In genomic region chr2:223957092-223957851, GRCh38 we compare ENCODE assay signal across 1 cellular context.
A peak's percentile ranks its signal among the peaks of the same experiment; 100 is the strongest.
TF ChIP-seq lines count a peak whose summit lies in the region.

Gene MRPL44 (plus strand): TSS chr2:223957463. CDS start chr2:223957473, 10 bp downstream.

TF ChIP-seq in HEK293, 187 proteins besides CTCF, POLR2A, EP300 and RAD21 (continued from another document and continues in another):
- TF ChIP-seq, protein P1, sequence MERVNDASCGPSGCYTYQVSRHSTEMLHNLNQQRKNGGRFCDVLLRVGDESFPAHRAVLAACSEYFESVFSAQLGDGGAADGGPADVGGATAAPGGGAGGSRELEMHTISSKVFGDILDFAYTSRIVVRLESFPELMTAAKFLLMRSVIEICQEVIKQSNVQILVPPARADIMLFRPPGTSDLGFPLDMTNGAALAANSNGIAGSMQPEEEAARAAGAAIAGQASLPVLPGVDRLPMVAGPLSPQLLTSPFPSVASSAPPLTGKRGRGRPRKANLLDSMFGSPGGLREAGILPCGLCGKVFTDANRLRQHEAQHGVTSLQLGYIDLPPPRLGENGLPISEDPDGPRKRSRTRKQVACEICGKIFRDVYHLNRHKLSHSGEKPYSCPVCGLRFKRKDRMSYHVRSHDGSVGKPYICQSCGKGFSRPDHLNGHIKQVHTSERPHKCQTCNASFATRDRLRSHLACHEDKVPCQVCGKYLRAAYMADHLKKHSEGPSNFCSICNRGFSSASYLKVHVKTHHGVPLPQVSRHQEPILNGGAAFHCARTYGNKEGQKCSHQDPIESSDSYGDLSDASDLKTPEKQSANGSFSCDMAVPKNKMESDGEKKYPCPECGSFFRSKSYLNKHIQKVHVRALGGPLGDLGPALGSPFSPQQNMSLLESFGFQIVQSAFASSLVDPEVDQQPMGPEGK (tag by site-specific recombination; IDR thresholded peaks at IDR 0.05) = peak; percentile 95
- TF ChIP-seq KLF16 (tag by site-specific recombination; IDR thresholded peaks at IDR 0.05) (peak; percentile 96), ZNF324 (tag by site-specific recombination; IDR thresholded peaks at IDR 0.05) (peak; percentile 92; the same call in 1 of the 2 replicates), ZBTB17 (tag by site-specific recombination; IDR thresholded peaks at IDR 0.05) (peak; percentile 94), ZNF664 (tag by site-specific recombination; IDR thresholded peaks at IDR 0.05) (0 out of 2 replicates have a peak, but pooled peaks have one; percentile 35), ZNF341 (tag by site-specific recombination; IDR thresholded peaks at IDR 0.05; ENCODE audit: low read depth) (peak; percentile 49), HOXD13 (CRISPR knock-in tag; IDR thresholded peaks at IDR 0.05; ENCODE audit: borderline replicate concordance) (0 out of 2 replicates have a peak, but pooled peaks have one; percentile 57), SALL2 (tag by site-specific recombination; IDR thresholded peaks at IDR 0.05; ENCODE audit: borderline replicate concordance) (no peak; the same call in 1 of the 2 replicates), GLIS1 (tag by site-specific recombination; IDR thresholded peaks at IDR 0.05) (0 out of 2 replicates have a peak, but pooled peaks have one; percentile 15), ZNF174 (tag by site-specific recombination; IDR thresholded peaks at IDR 0.05) (no peak), GLI2 (tag by site-specific recombination; IDR thresholded peaks at IDR 0.05; ENCODE audit: borderline replicate concordance, low read depth) (no peak), GFI1B (tag by site-specific recombination; IDR thresholded peaks at IDR 0.05) (peak; percentile 55; the same call in 1 of the 2 replicates), ZNF292 (tag by site-specific recombination; IDR thresholded peaks at IDR 0.05; ENCODE audit: borderline replicate concordance, low read depth) (no peak), ZSCAN16 (tag by site-specific recombination; IDR thresholded peaks at IDR 0.05) (0 out of 2 replicates have a peak, but pooled peaks have one; percentile 40), ZFP37 (tag by site-specific recombination; IDR thresholded peaks at IDR 0.05) (peak; percentile 97), ZNF169 (tag by site-specific recombination; IDR thresholded peaks at IDR 0.05) (no peak), OVOL3 (tag by site-specific recombination; IDR thresholded peaks at IDR 0.05) (peak; percentile 84), ZNF155 (tag by site-specific recombination; IDR thresholded peaks at IDR 0.05) (no peak), YY2 (tag by site-specific recombination; IDR thresholded peaks at IDR 0.05) (peak; percentile 98), REST (tag by site-specific recombination; IDR thresholded peaks at IDR 0.05) (peak; percentile 63), ZNF449 (tag by site-specific recombination; IDR thresholded peaks at IDR 0.05) (0 out of 2 replicates have a peak, but pooled peaks have one; percentile 29), SCRT2 (tag by site-specific recombination; IDR thresholded peaks at IDR 0.05) (peak; percentile 36; the same call in 1 of the 2 replicates), ZNF549 (tag by site-specific recombination; IDR thresholded peaks at IDR 0.05) (no peak), SETDB1 (IDR thresholded peaks at IDR 0.05; ENCODE audit: insufficient read length, low read length) (no peak), ZNF629 (tag by site-specific recombination; IDR thresholded peaks at IDR 0.05) (peak; percentile 80), OSR2 (tag by site-specific recombination; IDR thresholded peaks at IDR 0.05) (no peak), ZNF558 (tag by site-specific recombination; IDR thresholded peaks at IDR 0.05) (peak; percentile 45; the same call in 1 of the 2 replicates), ZSCAN18 (tag by site-specific recombination; IDR thresholded peaks at IDR 0.05) (peak; percentile 54; the same call in 1 of the 2 replicates), ZNF521 (tag by site-specific recombination; IDR thresholded peaks at IDR 0.05) (no peak), ZNF76 (tag by site-specific recombination; IDR thresholded peaks at IDR 0.05; ENCODE audit: borderline replicate concordance, low read depth) (peak; percentile 88), INSM2 (tag by site-specific recombination; IDR thresholded peaks at IDR 0.05) (peak; percentile 87), ZNF660 (tag by site-specific recombination; IDR thresholded peaks at IDR 0.05) (peak; percentile 98), ZNF707 (tag by site-specific recombination; IDR thresholded peaks at IDR 0.05) (no peak), TRIM28 (IDR thresholded peaks at IDR 0.05; ENCODE audit: borderline replicate concordance, low read length) (0 out of 2 replicates have a peak, but pooled peaks have one; percentile 17), ZNF2 (tag by site-specific recombination; IDR thresholded peaks at IDR 0.05) (peak; percentile 97), ZNF514 (tag by site-specific recombination; IDR thresholded peaks at IDR 0.05) (no peak)
- TF ChIP-seq, protein P2, sequence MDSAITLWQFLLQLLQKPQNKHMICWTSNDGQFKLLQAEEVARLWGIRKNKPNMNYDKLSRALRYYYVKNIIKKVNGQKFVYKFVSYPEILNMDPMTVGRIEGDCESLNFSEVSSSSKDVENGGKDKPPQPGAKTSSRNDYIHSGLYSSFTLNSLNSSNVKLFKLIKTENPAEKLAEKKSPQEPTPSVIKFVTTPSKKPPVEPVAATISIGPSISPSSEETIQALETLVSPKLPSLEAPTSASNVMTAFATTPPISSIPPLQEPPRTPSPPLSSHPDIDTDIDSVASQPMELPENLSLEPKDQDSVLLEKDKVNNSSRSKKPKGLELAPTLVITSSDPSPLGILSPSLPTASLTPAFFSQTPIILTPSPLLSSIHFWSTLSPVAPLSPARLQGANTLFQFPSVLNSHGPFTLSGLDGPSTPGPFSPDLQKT (IDR thresholded peaks at IDR 0.05; ENCODE audit: borderline replicate concordance, low read depth, low read length) = no peak
- TF ChIP-seq, protein P3, sequence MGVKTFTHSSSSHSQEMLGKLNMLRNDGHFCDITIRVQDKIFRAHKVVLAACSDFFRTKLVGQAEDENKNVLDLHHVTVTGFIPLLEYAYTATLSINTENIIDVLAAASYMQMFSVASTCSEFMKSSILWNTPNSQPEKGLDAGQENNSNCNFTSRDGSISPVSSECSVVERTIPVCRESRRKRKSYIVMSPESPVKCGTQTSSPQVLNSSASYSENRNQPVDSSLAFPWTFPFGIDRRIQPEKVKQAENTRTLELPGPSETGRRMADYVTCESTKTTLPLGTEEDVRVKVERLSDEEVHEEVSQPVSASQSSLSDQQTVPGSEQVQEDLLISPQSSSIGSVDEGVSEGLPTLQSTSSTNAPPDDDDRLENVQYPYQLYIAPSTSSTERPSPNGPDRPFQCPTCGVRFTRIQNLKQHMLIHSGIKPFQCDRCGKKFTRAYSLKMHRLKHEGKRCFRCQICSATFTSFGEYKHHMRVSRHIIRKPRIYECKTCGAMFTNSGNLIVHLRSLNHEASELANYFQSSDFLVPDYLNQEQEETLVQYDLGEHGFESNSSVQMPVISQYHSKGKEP (tag by site-specific recombination; IDR thresholded peaks at IDR 0.05) = no peak; the same call in 1 of the 2 replicates
- TF ChIP-seq, protein P4, sequence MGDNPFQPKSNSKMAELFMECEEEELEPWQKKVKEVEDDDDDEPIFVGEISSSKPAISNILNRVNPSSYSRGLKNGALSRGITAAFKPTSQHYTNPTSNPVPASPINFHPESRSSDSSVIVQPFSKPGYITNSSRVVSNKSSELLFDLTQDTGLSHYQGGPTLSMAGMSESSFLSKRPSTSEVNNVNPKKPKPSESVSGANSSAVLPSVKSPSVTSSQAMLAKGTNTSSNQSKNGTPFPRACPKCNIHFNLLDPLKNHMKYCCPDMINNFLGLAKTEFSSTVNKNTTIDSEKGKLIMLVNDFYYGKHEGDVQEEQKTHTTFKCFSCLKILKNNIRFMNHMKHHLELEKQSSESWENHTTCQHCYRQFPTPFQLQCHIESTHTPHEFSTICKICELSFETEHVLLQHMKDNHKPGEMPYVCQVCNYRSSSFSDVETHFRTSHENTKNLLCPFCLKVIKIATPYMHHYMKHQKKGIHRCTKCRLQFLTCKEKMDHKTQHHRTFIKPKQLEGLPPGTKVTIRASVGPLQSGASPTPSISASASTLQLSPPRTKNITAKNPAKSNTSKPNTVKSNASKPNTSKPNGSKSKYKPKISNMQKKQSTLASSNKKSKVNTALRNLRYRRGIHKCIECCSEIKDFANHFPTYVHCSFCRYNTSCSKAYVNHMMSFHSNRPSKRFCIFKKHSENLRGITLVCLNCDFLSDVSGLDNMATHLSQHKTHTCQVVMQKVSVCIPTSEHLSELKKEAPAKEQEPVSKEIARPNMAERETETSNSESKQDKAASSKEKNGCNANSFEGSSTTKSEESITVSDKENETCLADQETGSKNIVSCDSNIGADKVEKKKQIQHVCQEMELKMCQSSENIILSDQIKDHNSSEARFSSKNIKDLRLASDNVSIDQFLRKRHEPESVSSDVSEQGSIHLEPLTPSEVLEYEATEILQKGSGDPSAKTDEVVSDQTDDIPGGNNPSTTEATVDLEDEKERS (tag by site-specific recombination; IDR thresholded peaks at IDR 0.05) = peak; percentile 75
- TF ChIP-seq, protein P5, sequence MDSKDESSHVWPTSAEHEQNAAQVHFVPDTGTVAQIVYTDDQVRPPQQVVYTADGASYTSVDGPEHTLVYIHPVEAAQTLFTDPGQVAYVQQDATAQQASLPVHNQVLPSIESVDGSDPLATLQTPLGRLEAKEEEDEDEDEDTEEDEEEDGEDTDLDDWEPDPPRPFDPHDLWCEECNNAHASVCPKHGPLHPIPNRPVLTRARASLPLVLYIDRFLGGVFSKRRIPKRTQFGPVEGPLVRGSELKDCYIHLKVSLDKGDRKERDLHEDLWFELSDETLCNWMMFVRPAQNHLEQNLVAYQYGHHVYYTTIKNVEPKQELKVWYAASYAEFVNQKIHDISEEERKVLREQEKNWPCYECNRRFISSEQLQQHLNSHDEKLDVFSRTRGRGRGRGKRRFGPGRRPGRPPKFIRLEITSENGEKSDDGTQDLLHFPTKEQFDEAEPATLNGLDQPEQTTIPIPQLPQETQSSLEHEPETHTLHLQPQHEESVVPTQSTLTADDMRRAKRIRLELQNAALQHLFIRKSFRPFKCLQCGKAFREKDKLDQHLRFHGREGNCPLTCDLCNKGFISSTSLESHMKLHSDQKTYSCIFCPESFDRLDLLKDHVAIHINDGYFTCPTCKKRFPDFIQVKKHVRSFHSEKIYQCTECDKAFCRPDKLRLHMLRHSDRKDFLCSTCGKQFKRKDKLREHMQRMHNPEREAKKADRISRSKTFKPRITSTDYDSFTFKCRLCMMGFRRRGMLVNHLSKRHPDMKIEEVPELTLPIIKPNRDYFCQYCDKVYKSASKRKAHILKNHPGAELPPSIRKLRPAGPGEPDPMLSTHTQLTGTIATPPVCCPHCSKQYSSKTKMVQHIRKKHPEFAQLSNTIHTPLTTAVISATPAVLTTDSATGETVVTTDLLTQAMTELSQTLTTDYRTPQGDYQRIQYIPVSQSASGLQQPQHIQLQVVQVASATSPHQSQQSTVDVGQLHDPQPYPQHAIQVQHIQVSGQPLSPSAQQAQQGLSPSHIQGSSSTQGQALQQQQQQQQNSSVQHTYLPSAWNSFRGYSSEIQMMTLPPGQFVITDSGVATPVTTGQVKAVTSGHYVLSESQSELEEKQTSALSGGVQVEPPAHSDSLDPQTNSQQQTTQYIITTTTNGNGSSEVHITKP (tag by site-specific recombination; IDR thresholded peaks at IDR 0.05) = peak; percentile 79
